In the genomic region with DNA sequence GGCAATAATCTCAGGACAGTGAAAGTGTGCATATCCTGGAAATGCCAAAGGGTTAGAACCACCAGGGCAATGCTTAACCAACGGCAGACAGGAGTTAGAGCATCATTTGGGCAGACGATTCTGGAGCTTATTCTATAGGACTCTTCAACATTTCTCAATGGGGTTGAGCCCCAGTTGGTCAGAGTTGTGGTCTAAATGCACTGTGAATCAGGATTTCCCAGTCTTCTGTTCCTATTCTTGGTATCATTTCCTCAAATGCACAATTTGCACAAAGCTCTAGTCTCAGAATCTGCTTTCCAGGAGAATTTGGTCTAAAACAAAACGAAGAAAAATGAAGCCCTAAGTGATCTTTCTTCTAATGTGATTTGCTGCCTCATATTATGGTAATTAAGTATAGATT, we compare ENCODE assay signal across 1 cellular context.
TF ChIP-seq lines count a peak whose summit lies in the region.

No MANE protein-coding gene starts in this region.

TF ChIP-seq in GM12878, 131 proteins besides CTCF, POLR2A, EP300 and RAD21:
- TF ChIP-seq, protein P1, sequence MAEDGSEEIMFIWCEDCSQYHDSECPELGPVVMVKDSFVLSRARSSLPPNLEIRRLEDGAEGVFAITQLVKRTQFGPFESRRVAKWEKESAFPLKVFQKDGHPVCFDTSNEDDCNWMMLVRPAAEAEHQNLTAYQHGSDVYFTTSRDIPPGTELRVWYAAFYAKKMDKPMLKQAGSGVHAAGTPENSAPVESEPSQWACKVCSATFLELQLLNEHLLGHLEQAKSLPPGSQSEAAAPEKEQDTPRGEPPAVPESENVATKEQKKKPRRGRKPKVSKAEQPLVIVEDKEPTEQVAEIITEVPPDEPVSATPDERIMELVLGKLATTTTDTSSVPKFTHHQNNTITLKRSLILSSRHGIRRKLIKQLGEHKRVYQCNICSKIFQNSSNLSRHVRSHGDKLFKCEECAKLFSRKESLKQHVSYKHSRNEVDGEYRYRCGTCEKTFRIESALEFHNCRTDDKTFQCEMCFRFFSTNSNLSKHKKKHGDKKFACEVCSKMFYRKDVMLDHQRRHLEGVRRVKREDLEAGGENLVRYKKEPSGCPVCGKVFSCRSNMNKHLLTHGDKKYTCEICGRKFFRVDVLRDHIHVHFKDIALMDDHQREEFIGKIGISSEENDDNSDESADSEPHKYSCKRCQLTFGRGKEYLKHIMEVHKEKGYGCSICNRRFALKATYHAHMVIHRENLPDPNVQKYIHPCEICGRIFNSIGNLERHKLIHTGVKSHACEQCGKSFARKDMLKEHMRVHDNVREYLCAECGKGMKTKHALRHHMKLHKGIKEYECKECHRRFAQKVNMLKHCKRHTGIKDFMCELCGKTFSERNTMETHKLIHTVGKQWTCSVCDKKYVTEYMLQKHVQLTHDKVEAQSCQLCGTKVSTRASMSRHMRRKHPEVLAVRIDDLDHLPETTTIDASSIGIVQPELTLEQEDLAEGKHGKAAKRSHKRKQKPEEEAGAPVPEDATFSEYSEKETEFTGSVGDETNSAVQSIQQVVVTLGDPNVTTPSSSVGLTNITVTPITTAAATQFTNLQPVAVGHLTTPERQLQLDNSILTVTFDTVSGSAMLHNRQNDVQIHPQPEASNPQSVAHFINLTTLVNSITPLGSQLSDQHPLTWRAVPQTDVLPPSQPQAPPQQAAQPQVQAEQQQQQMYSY (CRISPR knock-in tag; IDR thresholded peaks at IDR 0.05): no peak
- TF ChIP-seq SPI1 (IDR thresholded peaks at IDR 0.05; ENCODE audit: borderline replicate concordance, insufficient read depth, low read depth, low read length): peak; percentile 51; the same call in 1 of the 2 replicates
